In genomic region chr13:53015044-53015443, GRCh38 we compare ENCODE assay signal across 26 cellular contexts. TPM values are rescaled to one million over a fixed set of nuclear protein-coding genes. Genes with fewer than 3 reads are reported as not detected.
DNase-seq lines count a peak whose midpoint lies in the region; ATAC-seq, FAIRE-seq and TF ChIP-seq lines count a peak whose summit lies in the region.
"Had no signal": no experiment of that assay in that cellular context is flagged by ENCODE, and none has a peak within 500 bp of the region (broad histone marks: within the 10 kb centered on the region; RNA-seq: fewer than 3 reads in every experiment).

No MANE protein-coding gene starts in this region.

- WGBS in pancreas, 2 donors = 17 to 19% methylated on average over 2 of the region's 2 CpGs

- no peaks in the 10 kb centered on the region for H3K9me3 Mint-ChIP-seq in endothelial cell (ENCODE audit: unreplicated experiment)
- H3K9me3 Mint-ChIP-seq: CD4-positive, alpha-beta T cell had no signal

- H3K36me3 Mint-ChIP-seq in endothelial cell (ENCODE audit: low read depth, unreplicated experiment) = no peaks in the 10 kb centered on the region

- H3K27ac ChIP-seq in HL-60 (replicated peaks) (peak overlapping the region; percentile 80), pancreas (peak overlapping the region in 2 of 4 donors; percentile 47 to 51), upper lobe of right lung (no peak overlapping the region)
- H3K27ac ChIP-seq: A549; BLaER1 treated with 17β-estradiol and CSF1 and Interleukin-3, amounts not matched to agents 10 nM and 100 nM had no signal

- H3K4me3 ChIP-seq in HL-60 (replicated peaks; ENCODE audit: insufficient read depth, low read length) (no peak overlapping the region), pancreas (no peak overlapping the region), MG63 (no peak overlapping the region), upper lobe of right lung (no peak overlapping the region)
- H3K4me3 ChIP-seq: A549; BLaER1 treated with 17β-estradiol and CSF1 and Interleukin-3, amounts not matched to agents 10 nM and 100 nM; GM12878 had no signal

- no peak overlapping the region for H3K4me3 Mint-ChIP-seq in endothelial cell (ENCODE audit: unreplicated experiment)
- H3K4me3 Mint-ChIP-seq: CD4-positive, alpha-beta T cell had no signal

- H3K9me3 ChIP-seq in pancreas (no peaks in the 10 kb centered on the region), MG63 (no peaks in the 10 kb centered on the region), upper lobe of right lung (no peaks in the 10 kb centered on the region)
- H3K9me3 ChIP-seq: A549; BLaER1 treated with 17β-estradiol and CSF1 and Interleukin-3, amounts not matched to agents 10 nM and 100 nM; SK-N-SH had no signal

- peak overlapping the region; percentile 54 for H3K27ac Mint-ChIP-seq in endothelial cell (ENCODE audit: unreplicated experiment)
- H3K27ac Mint-ChIP-seq: CD4-positive, alpha-beta T cell had no signal

- peaks cover under 1 to 50% (median 7%) of the 10 kb centered on the region in 3 donors for H3K4me1 ChIP-seq in pancreas
- no peaks in the 10 kb centered on the region for H3K4me1 ChIP-seq in upper lobe of right lung
- H3K4me1 ChIP-seq: A549 had no signal

- H3K27me3 ChIP-seq in HL-60 (ENCODE audit: insufficient read depth, poor library complexity, severe bottlenecking) = no peaks in the 10 kb centered on the region
- no peaks in the 10 kb centered on the region for H3K27me3 ChIP-seq in pancreas
- no peaks in the 10 kb centered on the region; the same call in 1 of the 2 replicates for H3K27me3 ChIP-seq in MG63
- H3K27me3 ChIP-seq in upper lobe of right lung = no peaks in the 10 kb centered on the region
- H3K27me3 ChIP-seq: BLaER1 treated with 17β-estradiol and CSF1 and Interleukin-3, amounts not matched to agents 10 nM and 100 nM had no signal

- TF ChIP-seq CTCF in HL-60 (IDR thresholded peaks at IDR 0.05; ENCODE audit: insufficient read depth, low read length) = no peak
- no peak for TF ChIP-seq CTCF in endothelial cell (IDR thresholded peaks at IDR 0.05; ENCODE audit: unreplicated experiment)
- no peak for TF ChIP-seq CTCF in pancreas (IDR thresholded peaks at IDR 0.05)
- TF ChIP-seq CTCF in upper lobe of right lung (IDR thresholded peaks at IDR 0.05) = no peak

- no peak for FAIRE-seq in pancreas (lab: Jason Lieb, UNC)
- FAIRE-seq: A549, D721Med, G401.6, GM12878, H54, HepG2 had no signal

- H3K27me3 Mint-ChIP-seq in endothelial cell (ENCODE audit: unreplicated experiment) = peaks cover 3% of the 10 kb centered on the region

- DNase-seq in DMS79 (lab: John Stamatoyannopoulos, UW) = peak; percentile 50
- no peak for DNase-seq in HL-60 (ENCODE audit: low read depth in 1 of 2, low spot score in 1 of 2)
- DNase-seq in endothelial cell (ENCODE audit: low spot score) = no peak
- peak in 3 of 6 donors; percentile 18 to 81 (median 28) for DNase-seq in pancreas
- no peak for DNase-seq in MG63
- no peak for DNase-seq in upper lobe of right lung
- DNase-seq: AML-193; CD4-positive, alpha-beta T cell; Karpas-422; NCI-H1092 treated with DMSO at 0.1 percent for 48 hours; NCI-H146; NCI-H1930; NCI-H524; NCI-H748 treated with DMSO at 0.1 percent for 48 hours; PC-3; SK-N-SH; SW 1271 had no signal

- no peaks in the 10 kb centered on the region for H3K36me3 ChIP-seq in pancreas
- H3K36me3 ChIP-seq in MG63 = no peaks in the 10 kb centered on the region
- H3K36me3 ChIP-seq in upper lobe of right lung = no peaks in the 10 kb centered on the region
- H3K36me3 ChIP-seq: BLaER1 treated with 17β-estradiol and CSF1 and Interleukin-3, amounts not matched to agents 10 nM and 100 nM had no signal

- ATAC-seq in pancreas (peak in 3 of 4 donors; percentile 27 to 53 (median 33)), upper lobe of right lung (no peak), GM18520 (IDR thresholded peaks at IDR 0.05; ENCODE audit: unreplicated experiment) (no peak)
- ATAC-seq: A549, GM12878, HepG2, PC-3 had no signal

- H3K4me1 Mint-ChIP-seq in endothelial cell (ENCODE audit: unreplicated experiment) = peaks cover 10% of the 10 kb centered on the region

- intact Hi-C loops in pancreas (cut with DNase I) (no loop called here), upper lobe of right lung (cut with DNase I) (no loop called here)

RNA-seq across cellular contexts. Expression of gene OLFM4, which starts 13.6 kb away (rescaled TPM):
- total RNA-seq in endothelial cell (ENCODE audit: unreplicated experiment) (not detected), pancreas (1,000 to 10,000 TPM in 2 of 6 donors, 100 to 1,000 TPM in 2, 10 to 100 TPM in 2; 45.2 to 4,667 (median 183) TPM), upper lobe of right lung (not detected)
- 10 to 100 TPM in 1 of 2 donors, 1 to 10 TPM in 1; 8.0 to 93.0 TPM for polyA plus RNA-seq in pancreas
- total RNA-seq in MG63 (2014; rRNA removed; shearing (Covaris generic); ENCODE audit: low replicate concordance) = not detected in 2 replicates
- total RNA-seq: CD4-positive, alpha-beta T cell; GM12878; HepG2; HT1080; PC-3 had no signal
- polyA plus RNA-seq: A549, HepG2, SK-N-SH had no signal

Comparison
In these comparisons a context has a peak if more than half of its experiments do, and no peak if none do; other contexts are left out.
1. ATAC-seq: peak in pancreas (3 of 4); none in upper lobe of right lung (single experiment) and GM18520 (single experiment).
2. RNA of gene OLFM4, which starts 13.6 kb away (total RNA-seq): 45.2 to 4,667 TPM in pancreas; not detected in endothelial cell (single experiment), not detected in MG63 and not detected in upper lobe of right lung (single experiment); every median in the first group is over 10 times any median in the second.